ENCODE assay signal across 21 cellular contexts in the genomic region with DNA sequence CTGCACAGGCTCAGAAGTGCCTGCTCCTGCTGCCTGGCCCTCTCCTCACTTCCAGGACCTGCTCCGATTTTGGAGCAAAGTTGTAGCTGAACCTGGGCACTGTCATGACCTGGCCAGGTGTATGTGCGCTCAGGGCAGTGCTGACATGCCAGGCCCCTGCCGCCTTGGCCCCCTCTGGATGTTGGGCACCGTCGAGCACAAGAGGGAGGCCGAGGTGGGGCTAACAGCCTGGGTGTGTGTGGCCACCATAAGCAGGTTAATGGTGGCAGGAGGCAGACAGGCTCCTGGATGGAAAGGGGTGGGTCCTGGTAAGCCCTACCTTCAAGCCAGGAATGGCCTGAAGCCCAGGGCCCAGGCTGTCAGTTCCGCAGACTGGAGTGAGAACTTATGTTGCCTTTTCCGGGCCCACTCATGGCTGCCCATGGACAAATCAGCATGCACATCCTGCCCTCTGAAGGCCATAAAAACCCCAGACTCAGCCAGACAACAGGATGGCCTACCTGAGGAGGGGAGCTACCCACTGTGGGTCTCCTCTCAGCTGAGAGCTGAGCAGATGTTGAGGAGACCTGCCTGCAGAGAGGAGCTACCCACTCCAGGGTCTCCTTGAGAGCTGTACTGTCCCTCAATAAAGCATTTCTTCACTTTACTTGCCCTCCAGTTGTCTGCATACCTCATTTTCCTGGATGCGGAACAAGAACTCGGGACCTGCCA.
"Had no signal": no experiment of that assay in that cellular context is flagged by ENCODE, and none has a peak within 500 bp of the region (broad histone marks: within the 10 kb centered on the region; RNA-seq: fewer than 3 reads in every experiment).

No MANE protein-coding gene starts in this region.

- H3K27me3 Mint-ChIP-seq: activated CD8-positive, alpha-beta T cell treated with anti-CD3 and anti-CD28 coated beads for 36 hours; activated naive CD4-positive, alpha-beta T cell treated with anti-CD3 and anti-CD28 coated beads, Interleukin-2, amount 50 U/mL, for 24 hours; effector memory CD8-positive, alpha-beta T cell; progenitor cell of endocrine pancreas had no signal

- H3K27me3 ChIP-seq: adrenal gland, tibial nerve had no signal

- FAIRE-seq: bronchial epithelial cell, TTC549 had no signal

- H3K4me3 Mint-ChIP-seq: activated CD8-positive, alpha-beta T cell treated with anti-CD3 and anti-CD28 coated beads for 36 hours; activated naive CD4-positive, alpha-beta T cell treated with anti-CD3 and anti-CD28 coated beads, Interleukin-2, amount 50 U/mL, for 24 hours; activated T-cell treated with anti-CD3 and anti-CD28 coated beads, Interleukin-2, amount 50 U/mL, for 4 hours; effector memory CD8-positive, alpha-beta T cell; mesothelial cell of epicardium; nephron progenitor cell had no signal

- H3K27ac ChIP-seq: adrenal gland, epithelial cell of prostate, tibial nerve had no signal

- H3K9me3 ChIP-seq: adrenal gland, tibial nerve had no signal

- H3K4me3 ChIP-seq: adrenal gland, lung, tibial nerve had no signal

- H3K36me3 ChIP-seq: adrenal gland had no signal

- ATAC-seq: activated CD8-positive, alpha-beta T cell treated with anti-CD3 and anti-CD28 coated beads for 36 hours; activated T-cell treated with anti-CD3 and anti-CD28 coated beads, Interleukin-2, amount 50 U/mL, for 4 hours; effector memory CD8-positive, alpha-beta T cell; right cardiac atrium; stimulated activated naive CD8-positive, alpha-beta T cell treated with anti-CD3 and anti-CD28 coated beads, Interleukin-15, Interleukin-2, amounts not matched to agents 100 U/mL and 50 U/mL, for 24 hours had no signal

- DNase-seq: activated CD4-positive, alpha-beta T cell treated with anti-CD3 and anti-CD28 coated beads for 48 hours; activated CD8-positive, alpha-beta T cell treated with anti-CD3 and anti-CD28 coated beads for 36 hours; activated T-cell treated with anti-CD3 and anti-CD28 coated beads, Interleukin-2, amount 50 U/mL, for 4 hours; dermis blood vessel endothelial cell; effector memory CD8-positive, alpha-beta T cell; foreskin fibroblast; nephron progenitor cell; occipital lobe; right cardiac atrium; stimulated activated CD4-positive, alpha-beta T cell treated with anti-CD3 and anti-CD28 coated beads, Interleukin-2, amount 100 ng/mL, for 24 hours; stimulated activated naive CD8-positive, alpha-beta T cell treated with anti-CD3 and anti-CD28 coated beads, Interleukin-15, Interleukin-2, amounts not matched to agents 100 U/mL and 50 U/mL, for 24 hours; SW 1271 had no signal

- H3K9me3 Mint-ChIP-seq: activated CD8-positive, alpha-beta T cell treated with anti-CD3 and anti-CD28 coated beads for 36 hours; activated naive CD4-positive, alpha-beta T cell treated with anti-CD3 and anti-CD28 coated beads, Interleukin-2, amount 50 U/mL, for 24 hours; activated T-cell treated with anti-CD3 and anti-CD28 coated beads, Interleukin-2, amount 50 U/mL, for 4 hours; effector memory CD8-positive, alpha-beta T cell; mesothelial cell of epicardium had no signal

- H3K4me1 Mint-ChIP-seq: nephron progenitor cell had no signal

- H3K27ac Mint-ChIP-seq: activated CD8-positive, alpha-beta T cell treated with anti-CD3 and anti-CD28 coated beads for 36 hours; activated naive CD4-positive, alpha-beta T cell treated with anti-CD3 and anti-CD28 coated beads, Interleukin-2, amount 50 U/mL, for 24 hours; effector memory CD8-positive, alpha-beta T cell; mesothelial cell of epicardium; nephron progenitor cell; progenitor cell of endocrine pancreas had no signal
